Comparison of ENCODE assay signal across 3 cellular contexts in the genomic region with DNA sequence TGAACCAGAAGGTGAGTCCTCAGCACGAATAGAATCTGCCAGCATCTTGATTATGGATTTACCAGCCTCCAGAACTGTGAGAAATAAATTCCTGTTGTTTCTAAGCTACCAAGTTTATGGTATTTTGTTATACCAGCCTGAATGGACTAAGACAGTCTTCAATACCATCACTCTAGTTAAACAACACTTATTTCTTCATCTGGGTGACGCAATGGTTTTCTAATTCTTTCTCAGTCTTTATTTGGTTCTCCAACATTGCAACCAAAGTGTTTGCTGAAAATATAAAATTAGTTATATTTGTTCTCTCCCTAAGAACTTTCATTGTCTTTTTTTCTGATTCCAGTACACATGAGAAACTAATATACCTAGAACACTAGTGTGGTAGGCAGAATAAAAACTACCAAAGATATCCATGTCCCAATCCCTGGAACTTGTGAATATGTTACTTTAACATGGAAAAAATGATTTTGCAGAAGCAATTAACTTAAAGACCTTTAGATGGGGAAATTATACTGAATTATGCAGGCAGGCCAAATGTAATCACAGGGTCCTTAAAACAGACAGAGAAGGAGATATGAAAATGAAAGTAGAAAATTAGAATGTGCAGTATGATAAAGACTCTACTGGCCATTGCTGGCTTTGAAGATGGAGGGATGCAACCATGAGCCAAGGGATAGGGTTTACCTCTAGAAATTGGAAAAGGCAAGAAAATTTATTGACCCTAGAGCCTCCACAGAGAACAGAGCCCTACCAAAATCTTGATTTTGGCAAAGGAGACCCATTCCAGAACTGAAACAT.
TF ChIP-seq lines count a peak whose summit lies in the region.

No MANE protein-coding gene starts in this region.

TF ChIP-seq in liver, 16 proteins besides CTCF, POLR2A, EP300 and RAD21:
- TF ChIP-seq FOXA1 (IDR thresholded peaks at IDR 0.05) (no peak), NR2F2 (IDR thresholded peaks at IDR 0.05) (no peak), HNF4G (IDR thresholded peaks at IDR 0.05) (peak; percentile 14), EGR1 (IDR thresholded peaks at IDR 0.05; ENCODE audit: low read depth in 2 of 2) (no peak)
- TF ChIP-seq, protein P1, sequence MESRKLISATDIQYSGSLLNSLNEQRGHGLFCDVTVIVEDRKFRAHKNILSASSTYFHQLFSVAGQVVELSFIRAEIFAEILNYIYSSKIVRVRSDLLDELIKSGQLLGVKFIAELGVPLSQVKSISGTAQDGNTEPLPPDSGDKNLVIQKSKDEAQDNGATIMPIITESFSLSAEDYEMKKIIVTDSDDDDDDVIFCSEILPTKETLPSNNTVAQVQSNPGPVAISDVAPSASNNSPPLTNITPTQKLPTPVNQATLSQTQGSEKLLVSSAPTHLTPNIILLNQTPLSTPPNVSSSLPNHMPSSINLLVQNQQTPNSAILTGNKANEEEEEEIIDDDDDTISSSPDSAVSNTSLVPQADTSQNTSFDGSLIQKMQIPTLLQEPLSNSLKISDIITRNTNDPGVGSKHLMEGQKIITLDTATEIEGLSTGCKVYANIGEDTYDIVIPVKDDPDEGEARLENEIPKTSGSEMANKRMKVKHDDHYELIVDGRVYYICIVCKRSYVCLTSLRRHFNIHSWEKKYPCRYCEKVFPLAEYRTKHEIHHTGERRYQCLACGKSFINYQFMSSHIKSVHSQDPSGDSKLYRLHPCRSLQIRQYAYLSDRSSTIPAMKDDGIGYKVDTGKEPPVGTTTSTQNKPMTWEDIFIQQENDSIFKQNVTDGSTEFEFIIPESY (IDR thresholded peaks at IDR 0.05): no peak

TF ChIP-seq in HepG2, 621 proteins besides CTCF, POLR2A, EP300 and RAD21:
- TF ChIP-seq MEIS1 (CRISPR knock-in tag; IDR thresholded peaks at IDR 0.05; ENCODE audit: borderline replicate concordance): no peak
- no peak for TF ChIP-seq GATAD1 (CRISPR knock-in tag; IDR thresholded peaks at IDR 0.05)
- TF ChIP-seq ZNF430 (CRISPR knock-in tag; IDR thresholded peaks at IDR 0.05): no peak
- no peak for TF ChIP-seq ISX (CRISPR knock-in tag; conservative IDR thresholded peaks at IDR 0.05)
- no peak for TF ChIP-seq MAX (IDR thresholded peaks at IDR 0.05)
- TF ChIP-seq, protein P2, sequence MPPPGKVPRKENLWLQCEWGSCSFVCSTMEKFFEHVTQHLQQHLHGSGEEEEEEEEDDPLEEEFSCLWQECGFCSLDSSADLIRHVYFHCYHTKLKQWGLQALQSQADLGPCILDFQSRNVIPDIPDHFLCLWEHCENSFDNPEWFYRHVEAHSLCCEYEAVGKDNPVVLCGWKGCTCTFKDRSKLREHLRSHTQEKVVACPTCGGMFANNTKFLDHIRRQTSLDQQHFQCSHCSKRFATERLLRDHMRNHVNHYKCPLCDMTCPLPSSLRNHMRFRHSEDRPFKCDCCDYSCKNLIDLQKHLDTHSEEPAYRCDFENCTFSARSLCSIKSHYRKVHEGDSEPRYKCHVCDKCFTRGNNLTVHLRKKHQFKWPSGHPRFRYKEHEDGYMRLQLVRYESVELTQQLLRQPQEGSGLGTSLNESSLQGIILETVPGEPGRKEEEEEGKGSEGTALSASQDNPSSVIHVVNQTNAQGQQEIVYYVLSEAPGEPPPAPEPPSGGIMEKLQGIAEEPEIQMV (CRISPR knock-in tag; IDR thresholded peaks at IDR 0.05; ENCODE audit: low read depth): no peak
- TF ChIP-seq NFE2 (CRISPR knock-in tag; IDR thresholded peaks at IDR 0.05): no peak
- TF ChIP-seq HNF4G (IDR thresholded peaks at IDR 0.05; ENCODE audit: borderline replicate concordance, low read depth, low read length): no peak
- no peak for TF ChIP-seq HNF4G (CRISPR knock-in tag; IDR thresholded peaks at IDR 0.05; ENCODE audit: borderline replicate concordance, low read depth)
- TF ChIP-seq, protein P3, sequence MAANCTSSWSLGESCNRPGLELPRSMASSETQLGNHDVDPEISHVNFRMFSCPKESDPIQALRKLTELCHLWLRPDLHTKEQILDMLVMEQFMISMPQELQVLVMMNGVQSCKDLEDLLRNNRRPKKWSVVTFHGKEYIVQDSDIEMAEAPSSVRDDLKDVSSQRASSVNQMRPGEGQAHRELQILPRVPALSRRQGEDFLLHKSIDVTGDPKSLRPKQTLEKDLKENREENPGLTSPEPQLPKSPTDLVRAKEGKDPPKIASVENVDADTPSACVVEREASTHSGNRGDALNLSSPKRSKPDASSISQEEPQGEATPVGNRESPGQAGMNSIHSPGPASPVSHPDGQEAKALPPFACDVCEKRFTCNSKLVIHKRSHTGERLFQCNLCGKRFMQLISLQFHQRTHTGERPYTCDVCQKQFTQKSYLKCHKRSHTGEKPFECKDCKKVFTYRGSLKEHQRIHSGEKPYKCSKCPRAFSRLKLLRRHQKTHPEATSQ (CRISPR knock-in tag; IDR thresholded peaks at IDR 0.05; ENCODE audit: borderline replicate concordance): no peak
- no peak for TF ChIP-seq PTBP1 (IDR thresholded peaks at IDR 0.05; ENCODE audit: low read depth, low read length, poor library complexity, severe bottlenecking)
- no peak for TF ChIP-seq SMAD9 (CRISPR knock-in tag; IDR thresholded peaks at IDR 0.05)
- TF ChIP-seq FUBP1 (CRISPR knock-in tag; IDR thresholded peaks at IDR 0.05; ENCODE audit: borderline replicate concordance): no peak

TF ChIP-seq in endothelial cell of umbilical vein, 7 proteins besides CTCF, POLR2A, EP300 and RAD21:
- no peak for TF ChIP-seq GATA2 (IDR thresholded peaks at IDR 0.05; ENCODE audit: insufficient read depth, insufficient read length, low read depth, low read length)
- no peak for TF ChIP-seq MAX (IDR thresholded peaks at IDR 0.05; ENCODE audit: insufficient read depth, insufficient read length)
- TF ChIP-seq FOS (IDR thresholded peaks at IDR 0.05; ENCODE audit: borderline replicate concordance, insufficient read depth, low read length): no peak
- no peak for TF ChIP-seq EZH2 (IDR thresholded peaks at IDR 0.05; ENCODE audit: borderline replicate concordance, low read depth, low read length, severe bottlenecking)
- TF ChIP-seq JUN (IDR thresholded peaks at IDR 0.05; ENCODE audit: borderline replicate concordance, insufficient read depth, insufficient read length, low read depth): no peak
- no peak for TF ChIP-seq MYC (IDR thresholded peaks at IDR 0.05; ENCODE audit: low read depth, low read length)
- TF ChIP-seq POLR2AphosphoS5 (IDR thresholded peaks at IDR 0.05; ENCODE audit: insufficient read depth, low read depth, low read length): no peak
